ENCODE assay signal across 8 cellular contexts in genomic region chr14:23953464-23954278, GRCh38. TPM values are rescaled to one million over a fixed set of nuclear protein-coding genes. Genes with fewer than 3 reads are reported as not detected.
DNase-seq lines count a peak whose midpoint lies in the region; ATAC-seq and TF ChIP-seq lines count a peak whose summit lies in the region.

Gene DHRS4, plus strand, starts transcription at chr14:23953770. Its CDS starts 19 bp downstream, at chr14:23953789.

- H3K9me2 ChIP-seq in DOHH2 (replicated peaks; ENCODE audit: control insufficient read depth, low read length) (no peaks in the 10 kb centered on the region), Karpas-422 (replicated peaks; ENCODE audit: insufficient read depth, low read length) (no peaks in the 10 kb centered on the region)

- TF ChIP-seq CTCF in DOHH2 (IDR thresholded peaks at IDR 0.05; ENCODE audit: low read depth, low read length, poor library complexity, severe bottlenecking): peak; percentile 96

- H2AFZ ChIP-seq in Karpas-422 (ENCODE audit: low read length): peak within 1 kb of the TSS; percentile 40; the same call in 1 of the 2 replicates

- DNase-seq in Karpas-422 (peak; percentile 96), RKO (ENCODE audit: low spot score) (peak; percentile 89), activated T-helper 1 cell treated with Interleukin-2 at 50 U/mL for 16 hours (ENCODE audit: low read depth) (peak; percentile 64), fibroblast of gingiva (ENCODE audit: low read depth) (peak; percentile 82)
- DNase-seq in naive thymus-derived CD8-positive, alpha-beta T cell: peak; percentile 75 to 92 (median 80)
- DNase-seq in stimulated activated naive CD4-positive, alpha-beta T cell (lab: John Stamatoyannopoulos, UW): peak; percentile 67 to 81 (median 75)

- H3K27ac Mint-ChIP-seq in naive thymus-derived CD8-positive, alpha-beta T cell: peak within 1 kb of the TSS; percentile 80 to 98 (median 92)

- H3K4me1 Mint-ChIP-seq in naive thymus-derived CD8-positive, alpha-beta T cell: peaks cover 16 to 38% (median 31%) of the 10 kb centered on the region in 4 donors

- POLR2A ChIA-PET in naive thymus-derived CD8-positive, alpha-beta T cell (lab: Charles Lee): interaction anchor here (0.9 kb wide), 1 partner anchor 289 kb away, joined by 4 read pairs; the partner anchor contains the start of gene TINF2

- H3K79me2 ChIP-seq in DOHH2 (ENCODE audit: control insufficient read depth, low read length): peaks cover 32% of the 10 kb centered on the region
- H3K79me2 ChIP-seq in Karpas-422 (ENCODE audit: low read length): peaks cover 10% of the 10 kb centered on the region

- no peaks in the 10 kb centered on the region; the same call in none of the 2 replicates for H3K36me3 ChIP-seq in DOHH2 (ENCODE audit: control insufficient read depth, low read length)
- H3K36me3 ChIP-seq in Karpas-422 (ENCODE audit: insufficient read depth, low read length): no peaks in the 10 kb centered on the region

- H3K9me3 ChIP-seq in DOHH2 (ENCODE audit: control insufficient read depth, insufficient read depth, low read length) (peaks cover 13% of the 10 kb centered on the region), Karpas-422 (ENCODE audit: low read length) (peaks cover 12% of the 10 kb centered on the region)

- H3K4me2 ChIP-seq in DOHH2 (ENCODE audit: low read length): peak within 1 kb of the TSS; percentile 89
- peak within 1 kb of the TSS; percentile 82 for H3K4me2 ChIP-seq in Karpas-422 (ENCODE audit: low read depth, low read length, poor library complexity, severe bottlenecking)

- H3K9me3 Mint-ChIP-seq in naive thymus-derived CD8-positive, alpha-beta T cell: peaks cover 0 to 5% (median 0%) of the 10 kb centered on the region in 9 donors

- ATAC-seq in GM21786 (IDR thresholded peaks at IDR 0.05; ENCODE audit: unreplicated experiment): peak; percentile 90
- ATAC-seq in naive thymus-derived CD8-positive, alpha-beta T cell: peak; percentile 94 to 96

- H3K27me3 ChIP-seq in DOHH2 (ENCODE audit: control insufficient read depth, low read length): no peaks in the 10 kb centered on the region
- no peaks in the 10 kb centered on the region for H3K27me3 ChIP-seq in Karpas-422 (ENCODE audit: low read length)

- H4K20me1 ChIP-seq in DOHH2 (ENCODE audit: control insufficient read depth, insufficient read depth, low read depth, low read length): no peaks in the 10 kb centered on the region
- no peaks in the 10 kb centered on the region for H4K20me1 ChIP-seq in Karpas-422 (ENCODE audit: insufficient read depth, low read depth, low read length)

- H3K27ac ChIP-seq in DOHH2 (ENCODE audit: low read depth, low read length) (peak within 1 kb of the TSS; percentile 50), Karpas-422 (ENCODE audit: low read length) (peak within 1 kb of the TSS; percentile 41)

- peak within 1 kb of the TSS; percentile 91 to 100 (median 98) for H3K4me3 Mint-ChIP-seq in naive thymus-derived CD8-positive, alpha-beta T cell

- H3K4me3 ChIP-seq in DOHH2 (ENCODE audit: low read length): peak within 1 kb of the TSS; percentile 99
- peak within 1 kb of the TSS; percentile 79 for H3K4me3 ChIP-seq in Karpas-422 (ENCODE audit: low read length)

- H3K36me3 Mint-ChIP-seq in naive thymus-derived CD8-positive, alpha-beta T cell: peaks cover 0 to 25% (median 10%) of the 10 kb centered on the region in 3 donors

- no peaks in the 10 kb centered on the region for H3K27me3 Mint-ChIP-seq in naive thymus-derived CD8-positive, alpha-beta T cell

- H3K9ac ChIP-seq in Karpas-422 (ENCODE audit: low read length): peak within 1 kb of the TSS; percentile 79

- no peaks in the 10 kb centered on the region for H3F3A ChIP-seq in DOHH2 (ENCODE audit: control insufficient read depth, insufficient read depth)

- H3K4me1 ChIP-seq in DOHH2 (ENCODE audit: control insufficient read depth, low read length) (peaks cover 17% of the 10 kb centered on the region), Karpas-422 (ENCODE audit: low read length) (peaks cover 17% of the 10 kb centered on the region)

RNA-seq across cellular contexts. Expression of gene DHRS4, which starts in this region (rescaled TPM):
- total RNA-seq in Karpas-422 (2014; rRNA removed; shearing (Covaris generic); ENCODE audit: low replicate concordance): 63.8 and 175 TPM in 2 replicates
- 10 to 100 TPM; 15.2 to 16.9 TPM for total RNA-seq in naive thymus-derived CD8-positive, alpha-beta T cell
- 10 to 100 TPM; 28.8 to 37.6 (median 34.9) TPM for polyA plus RNA-seq in naive thymus-derived CD8-positive, alpha-beta T cell

Comparison
In these comparisons a context has a peak if more than half of its experiments do, and no peak if none do; other contexts are left out.
1. Peak in every context shown above with its lines: DNase-seq, ATAC-seq, H3K4me3 ChIP-seq and H3K27ac ChIP-seq.